Comparison of ENCODE assay signal across 13 cellular contexts in the genomic region with DNA sequence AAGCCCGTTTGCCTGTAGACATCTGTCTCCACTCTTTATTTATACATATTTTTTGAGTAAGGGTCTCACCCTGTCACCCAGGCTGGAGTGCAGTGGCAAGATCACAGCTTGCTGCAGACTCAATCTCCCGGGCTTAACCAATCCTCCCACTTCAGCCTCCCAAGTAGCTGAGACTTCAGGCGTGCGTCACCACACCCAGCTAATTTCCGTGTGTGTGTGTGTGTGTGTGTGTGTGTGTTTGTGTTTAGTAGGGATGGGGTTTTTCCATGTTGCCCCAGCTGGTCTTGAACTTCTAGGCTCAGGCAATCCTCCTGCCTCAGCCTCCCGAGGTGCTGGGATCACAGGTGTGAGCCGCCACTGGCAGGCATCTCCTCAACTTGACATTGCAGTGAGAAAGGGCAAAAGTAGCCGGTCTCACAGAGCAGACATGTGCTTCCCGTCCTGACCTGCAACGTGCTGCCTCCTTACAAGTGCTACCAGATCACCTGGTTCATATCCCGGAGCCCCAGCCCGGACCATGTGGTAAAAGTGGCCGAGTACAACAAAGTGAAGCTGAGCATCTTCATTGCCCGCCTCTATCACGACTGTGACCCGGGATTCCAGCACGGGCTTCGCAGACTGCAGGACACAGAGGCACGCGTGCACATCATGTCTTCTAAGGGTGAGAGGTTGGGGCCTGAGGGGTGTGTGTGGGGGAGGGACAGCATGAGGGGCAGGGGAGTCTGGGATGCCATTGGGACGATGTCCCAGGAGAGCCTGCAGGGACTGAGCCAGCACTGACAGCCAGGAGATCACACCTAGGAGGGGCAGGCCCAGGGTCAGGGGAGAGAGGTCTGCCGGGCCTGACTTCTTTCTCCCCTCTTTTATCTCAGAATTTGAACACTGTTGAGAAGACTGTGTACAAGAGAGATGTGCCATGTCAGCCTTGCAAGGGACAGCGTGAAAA. TPM values are rescaled to one million over a fixed set of nuclear protein-coding genes. Genes with fewer than 3 reads are reported as not detected.
DNase-seq lines count a peak whose midpoint lies in the region; ATAC-seq, FAIRE-seq and TF ChIP-seq lines count a peak whose summit lies in the region.
"Had no signal": no experiment of that assay in that cellular context is flagged by ENCODE, and none has a peak within 500 bp of the region (broad histone marks: within the 10 kb centered on the region; RNA-seq: fewer than 3 reads in every experiment).

No MANE protein-coding gene starts in this region.

- H3K9me3 ChIP-seq in lower lobe of right lung: no peaks in the 10 kb centered on the region
- no peaks in the 10 kb centered on the region for H3K9me3 ChIP-seq in gastrocnemius medialis
- H3K9me3 ChIP-seq in kidney (ENCODE audit: control insufficient read depth in 1 of 2, low read length in 2 of 2): no peaks in the 10 kb centered on the region

- DNase-seq in stimulated activated naive CD8-positive, alpha-beta T cell treated with anti-CD3 and anti-CD28 coated beads, Interleukin-15, Interleukin-2, amounts not matched to agents 100 U/mL and 50 U/mL, for 24 hours: no peak
- DNase-seq in activated B cell treated with CpG ODN at 0.5 μM for 24 hours: no peak
- DNase-seq in lower lobe of right lung: no peak
- DNase-seq in gastrocnemius medialis: no peak
- no peak for DNase-seq in left lobe of liver (ENCODE audit: low spot score)
- no peak for DNase-seq in kidney
- DNase-seq in AG20443 (ENCODE audit: low spot score): no peak
- DNase-seq: foreskin fibroblast, NCI-H1694 treated with DMSO at 0.1 percent for 48 hours, NCI-H524 treated with DMSO at 0.1 percent for 48 hours had no signal

- no peak for TF ChIP-seq POLR2A in gastrocnemius medialis (IDR thresholded peaks at IDR 0.05)

- H3K27me3 ChIP-seq in lower lobe of right lung (ENCODE audit: low read depth) (peaks cover 9% of the 10 kb centered on the region), gastrocnemius medialis (no peaks in the 10 kb centered on the region)

- in situ Hi-C loops in gastrocnemius medialis (cut with MboI; ENCODE audit: low sequenced_read_pairs in 4 of 4): no loop called here

- peak overlapping the region; percentile 98 for H3K27ac Mint-ChIP-seq in stimulated activated naive CD8-positive, alpha-beta T cell treated with anti-CD3 and anti-CD28 coated beads, Interleukin-15, Interleukin-2, amounts not matched to agents 100 ng/mL and 50 ng/mL, for 24 hours
- H3K27ac Mint-ChIP-seq in activated B cell treated with CpG ODN at 0.5 μM for 24 hours: peak overlapping the region; percentile 18
- H3K27ac Mint-ChIP-seq: mesothelial cell of epicardium had no signal

- ATAC-seq in stimulated activated naive CD8-positive, alpha-beta T cell treated with anti-CD3 and anti-CD28 coated beads, Interleukin-15, Interleukin-2, amounts not matched to agents 100 U/mL and 50 U/mL, for 24 hours: no peak
- ATAC-seq in activated B cell treated with CpG ODN at 0.5 μM for 24 hours (ENCODE audit: low read depth): no peak
- no peak for ATAC-seq in lower lobe of right lung
- ATAC-seq in gastrocnemius medialis: no peak
- ATAC-seq in left lobe of liver: no peak

- TF ChIP-seq CTCF in activated B cell treated with CpG ODN at 0.5 μM for 24 hours (IDR thresholded peaks at IDR 0.05) (no peak), lower lobe of right lung (IDR thresholded peaks at IDR 0.05) (no peak), gastrocnemius medialis (IDR thresholded peaks at IDR 0.05 in 4 of 5, conservative IDR thresholded peaks at IDR 0.05 in 1 of 5) (no peak), kidney (IDR thresholded peaks at IDR 0.05; ENCODE audit: borderline replicate concordance, extremely low read depth, insufficient read depth) (no peak)

- H3K4me3 Mint-ChIP-seq in stimulated activated naive CD8-positive, alpha-beta T cell treated with anti-CD3 and anti-CD28 coated beads, Interleukin-15, Interleukin-2, amounts not matched to agents 100 ng/mL and 50 ng/mL, for 24 hours: peak overlapping the region; percentile 78
- no peak overlapping the region for H3K4me3 Mint-ChIP-seq in activated B cell treated with CpG ODN at 0.5 μM for 24 hours
- H3K4me3 Mint-ChIP-seq: mesothelial cell of epicardium had no signal

- no peak overlapping the region for H3K9ac ChIP-seq in kidney (ENCODE audit: low read length in 2 of 2)

- H3K27ac ChIP-seq in lower lobe of right lung (peak overlapping the region; percentile 56), gastrocnemius medialis (no peak overlapping the region), kidney (ENCODE audit: low read depth in 2 of 2, low read length in 2 of 2) (no peak overlapping the region)

- CTCF ChIA-PET in activated B cell treated with CpG ODN at 0.5 μM for 24 hours (lab: Charles Lee): interaction anchor here (1.5 kb wide), 1 partner anchor 83 kb away, joined by 3 read pairs; no protein-coding TSS in a partner anchor

- no peaks in the 10 kb centered on the region for H3K9me3 Mint-ChIP-seq in stimulated activated naive CD8-positive, alpha-beta T cell treated with anti-CD3 and anti-CD28 coated beads, Interleukin-15, Interleukin-2, amounts not matched to agents 100 ng/mL and 50 ng/mL, for 24 hours
- H3K9me3 Mint-ChIP-seq in activated B cell treated with CpG ODN at 0.5 μM for 24 hours: no peaks in the 10 kb centered on the region
- H3K9me3 Mint-ChIP-seq: mesothelial cell of epicardium had no signal

- H3K36me3 Mint-ChIP-seq in stimulated activated naive CD8-positive, alpha-beta T cell treated with anti-CD3 and anti-CD28 coated beads, Interleukin-15, Interleukin-2, amounts not matched to agents 100 ng/mL and 50 ng/mL, for 24 hours (ENCODE audit: low read depth): peaks cover 14% of the 10 kb centered on the region
- H3K36me3 Mint-ChIP-seq in activated B cell treated with CpG ODN at 0.5 μM for 24 hours (ENCODE audit: low read depth): peaks cover 20% of the 10 kb centered on the region
- H3K36me3 Mint-ChIP-seq: mesothelial cell of epicardium had no signal

- H3K36me3 ChIP-seq in lower lobe of right lung: no peaks in the 10 kb centered on the region
- H3K36me3 ChIP-seq in gastrocnemius medialis: no peaks in the 10 kb centered on the region
- no peaks in the 10 kb centered on the region for H3K36me3 ChIP-seq in kidney (ENCODE audit: control insufficient read depth in 1 of 2, insufficient read depth in 2 of 2, low read length in 2 of 2)

- peaks cover 15% of the 10 kb centered on the region for H3K4me1 ChIP-seq in lower lobe of right lung
- no peaks in the 10 kb centered on the region for H3K4me1 ChIP-seq in gastrocnemius medialis
- no peaks in the 10 kb centered on the region for H3K4me1 ChIP-seq in kidney (ENCODE audit: control insufficient read depth in 1 of 2, insufficient read depth in 1 of 2, low read depth in 1 of 2, low read length in 2 of 2)

- no peak for FAIRE-seq in kidney (lab: Jason Lieb, UNC)

- H3K4me3 ChIP-seq in lower lobe of right lung (no peak overlapping the region), gastrocnemius medialis (no peak overlapping the region), kidney (ENCODE audit: low read length in 2 of 2) (no peak overlapping the region)

- H3K27me3 Mint-ChIP-seq in stimulated activated naive CD8-positive, alpha-beta T cell treated with anti-CD3 and anti-CD28 coated beads, Interleukin-15, Interleukin-2, amounts not matched to agents 100 ng/mL and 50 ng/mL, for 24 hours: no peaks in the 10 kb centered on the region
- no peaks in the 10 kb centered on the region for H3K27me3 Mint-ChIP-seq in activated B cell treated with CpG ODN at 0.5 μM for 24 hours

- intact Hi-C loops in activated B cell treated with CpG ODN at 0.5 μM for 24 hours (cut with micrococcal nuclease) (no loop called here), lower lobe of right lung (cut with DNase I) (no loop called here), gastrocnemius medialis (cut with DNase I; ENCODE audit: low total_unique reads) (no loop called here), kidney (cut with DNase I) (no loop called here)

- H3K4me1 Mint-ChIP-seq in stimulated activated naive CD8-positive, alpha-beta T cell treated with anti-CD3 and anti-CD28 coated beads, Interleukin-15, Interleukin-2, amounts not matched to agents 100 ng/mL and 50 ng/mL, for 24 hours (ENCODE audit: low read depth): peaks cover 91% of the 10 kb centered on the region
- H3K4me1 Mint-ChIP-seq in activated B cell treated with CpG ODN at 0.5 μM for 24 hours: peaks cover 60% of the 10 kb centered on the region

- POLR2A ChIA-PET in activated B cell treated with CpG ODN at 0.5 μM for 24 hours (lab: Charles Lee): interaction anchor here (0.6 to 1.0 kb wide), 5 partner anchors 13 to 202 kb away, joined by 3 to 9 read pairs (median 3); no protein-coding TSS in a partner anchor

RNA-seq across cellular contexts. Expression of a gene that starts 5.6 kb away (rescaled TPM):
- 1.4 TPM in 2 replicates for total RNA-seq in activated B cell treated with CpG ODN at 0.5 μM for 24 hours
- 1.9 TPM for total RNA-seq in lower lobe of right lung
- total RNA-seq in gastrocnemius medialis: not detected
- not detected for total RNA-seq in left lobe of liver
- total RNA-seq in kidney: 0.79 TPM
- not detected for polyA plus RNA-seq in kidney (ENCODE audit: insufficient read depth, low read depth, low replicate concordance)
- total RNA-seq: mesothelial cell of epicardium, urinary bladder had no signal

RNA-seq across cellular contexts. Expression of a gene that starts 14.3 kb away (rescaled TPM):
- 145 and 152 TPM in 2 replicates for total RNA-seq in activated B cell treated with CpG ODN at 0.5 μM for 24 hours
- 19.2 TPM for total RNA-seq in lower lobe of right lung
- 1 to 10 TPM in 3 of 4 donors, under 1 TPM in 1; 0.86 to 3.7 (median 2.5) TPM for total RNA-seq in gastrocnemius medialis
- total RNA-seq in left lobe of liver: 1.3 TPM
- 12.5 TPM for total RNA-seq in kidney
- 4.8 TPM for polyA plus RNA-seq in kidney (ENCODE audit: insufficient read depth, low read depth, low replicate concordance)

RNA-seq across cellular contexts. Expression of a gene that starts 50.7 kb away (rescaled TPM):
- total RNA-seq in activated B cell treated with CpG ODN at 0.5 μM for 24 hours (75.6 and 82.4 TPM in 2 replicates), lower lobe of right lung (9.5 TPM), gastrocnemius medialis (under 1 TPM in 1 of 4 donors, not detected in 3; 0.98 TPM), left lobe of liver (3.1 TPM), kidney (16.3 TPM)
- polyA plus RNA-seq in kidney (ENCODE audit: insufficient read depth, low read depth, low replicate concordance): 6.9 TPM
